Comparison of ENCODE assay signal across 10 cellular contexts in genomic region chr17:60169921-60170817, GRCh38. TPM values are rescaled to one million over a fixed set of nuclear protein-coding genes. Genes with fewer than 3 reads are reported as not detected.
DNase-seq lines count a peak whose midpoint lies in the region; ATAC-seq and TF ChIP-seq lines count a peak whose summit lies in the region.
"Had no signal": no experiment of that assay in that cellular context is flagged by ENCODE, and none has a peak within 500 bp of the region (broad histone marks: within the 10 kb centered on the region; RNA-seq: fewer than 3 reads in every experiment).

No MANE protein-coding gene starts in this region.

- 87% methylated on average over 9 of the region's 10 CpGs for WGBS in mammary epithelial cell (ENCODE audit: low coverage, missing lambda C conversion rate)

- intact Hi-C loops in CD4-positive, alpha-beta T cell (cut with DNase I, micrococcal nuclease), result no loop called here
- intact Hi-C loops in mammary epithelial cell (cut with micrococcal nuclease), result no loop called here

- POLR2A ChIA-PET in CD4-positive, alpha-beta T cell (lab: Charles Lee), result no interaction called here
- POLR2A ChIA-PET in RWPE1 (lab: Yijun Ruan, JAX; ENCODE audit: low non-redundant PET), result no interaction called here

- no peak overlapping the region for H3K27ac ChIP-seq in CD4-positive, alpha-beta T cell (ENCODE audit: low read depth, low read length)
- H3K27ac ChIP-seq in MM.1S (ENCODE audit: low read length), result no peak overlapping the region
- no peak overlapping the region for H3K27ac ChIP-seq in mammary epithelial cell (ENCODE audit: insufficient read depth, low read depth, low read length)
- no peak overlapping the region for H3K27ac ChIP-seq in RWPE1
- H3K27ac ChIP-seq in coronary artery, result peak overlapping the region in 1 of 2 donors; percentile 35

- in situ Hi-C loops in mammary epithelial cell (cut with MboI; ENCODE audit: low sequenced_read_pairs in 2 of 2), result no loop called here

- dilution Hi-C loops in mammary epithelial cell (cut with HindIII; ENCODE audit: low sequenced_read_pairs), result no loop called here

- H4K20me1 ChIP-seq in MM.1S (ENCODE audit: insufficient read depth, low read length) (no peaks in the 10 kb centered on the region), mammary epithelial cell (ENCODE audit: insufficient read depth, low read length) (no peaks in the 10 kb centered on the region)

- peaks cover 5% of the 10 kb centered on the region; the same call in 1 of the 2 replicates for H3F3A ChIP-seq in MM.1S (ENCODE audit: insufficient read depth, low read length)

- BruUV-seq in mammary epithelial cell (replicated peaks; lab: Mats Ljungman, UMichigan), result no TSS peak

- no peak for TF ChIP-seq CTCF in CD4-positive, alpha-beta T cell (IDR thresholded peaks at IDR 0.05)
- TF ChIP-seq CTCF in MM.1S (IDR thresholded peaks at IDR 0.05; ENCODE audit: low read length) (no peak), mammary epithelial cell (conservative IDR thresholded peaks at IDR 0.05 in 1 of 2, IDR thresholded peaks at IDR 0.05 in 1 of 2; ENCODE audit: extremely low read depth in 1 of 2, insufficient read depth in 1 of 2, low read depth in 1 of 2, low read length in 2 of 2) (no peak), RWPE1 (conservative IDR thresholded peaks at IDR 0.05; ENCODE audit: low read depth) (no peak), coronary artery (IDR thresholded peaks at IDR 0.05) (no peak)

- CTCF ChIA-PET in CD4-positive, alpha-beta T cell (lab: Charles Lee), result no interaction called here
- CTCF ChIA-PET in mammary epithelial cell (lab: Charles Lee; ENCODE audit: low non-redundant PET) (no interaction called here), RWPE1 (lab: Yijun Ruan, JAX) (interaction anchor here (0.6 kb wide), 1 partner anchor 16 kb away, joined by 3 read pairs; no protein-coding TSS in a partner anchor)

- H3K4me3 Mint-ChIP-seq in CD4-positive, alpha-beta T cell, result no peak overlapping the region

- no peaks in the 10 kb centered on the region for H3K27me3 Mint-ChIP-seq in CD4-positive, alpha-beta T cell

- H3K9me2 ChIP-seq in MM.1S (replicated peaks; ENCODE audit: insufficient read depth, low read length), result no peaks in the 10 kb centered on the region

- no peaks in the 10 kb centered on the region for H3K27me3 ChIP-seq in CD4-positive, alpha-beta T cell (ENCODE audit: control insufficient read depth, insufficient read depth, low read length)
- H3K27me3 ChIP-seq in MM.1S (replicated peaks; ENCODE audit: insufficient read depth, low read length), result no peaks in the 10 kb centered on the region
- no peaks in the 10 kb centered on the region for H3K27me3 ChIP-seq in mammary epithelial cell (ENCODE audit: insufficient read depth, low read length)

- no peaks in the 10 kb centered on the region for H3K9me3 Mint-ChIP-seq in CD4-positive, alpha-beta T cell

- H3K4me3 ChIP-seq in MM.1S (ENCODE audit: low read length) (no peak overlapping the region), mammary epithelial cell (replicated peaks in 1 of 3; ENCODE audit: insufficient read depth in 1 of 3, low read depth in 2 of 3, low read length in 3 of 3) (no peak overlapping the region), coronary artery (no peak overlapping the region)

- peaks cover 13% of the 10 kb centered on the region for H3K4me1 Mint-ChIP-seq in CD4-positive, alpha-beta T cell (ENCODE audit: low read depth)

- H3K9ac ChIP-seq in MM.1S (ENCODE audit: low read length) (no peak overlapping the region), mammary epithelial cell (ENCODE audit: insufficient read depth, low read length) (no peak overlapping the region)

- H3K36me3 ChIP-seq in MM.1S (replicated peaks; ENCODE audit: insufficient read depth, low read length) (no peaks in the 10 kb centered on the region), mammary epithelial cell (ENCODE audit: insufficient read depth, low read length) (no peaks in the 10 kb centered on the region)

- no peaks in the 10 kb centered on the region for H3K36me3 Mint-ChIP-seq in CD4-positive, alpha-beta T cell (ENCODE audit: low read depth)

- H3K4me2 ChIP-seq in MM.1S (ENCODE audit: low read depth, low read length) (no peak overlapping the region), mammary epithelial cell (ENCODE audit: insufficient read depth, low read depth, low read length) (no peak overlapping the region)

- ATAC-seq in CD4-positive, alpha-beta T cell (ENCODE audit: poor library complexity), result peak; percentile 67
- no peak for ATAC-seq in HG03175 (IDR thresholded peaks at IDR 0.05; ENCODE audit: unreplicated experiment)

- H3K9me3 ChIP-seq in CD4-positive, alpha-beta T cell (ENCODE audit: control insufficient read depth, low read length), result no peaks in the 10 kb centered on the region
- H3K9me3 ChIP-seq in MM.1S (replicated peaks; ENCODE audit: insufficient read depth, low read length), result no peaks in the 10 kb centered on the region
- no peaks in the 10 kb centered on the region for H3K9me3 ChIP-seq in mammary epithelial cell (replicated peaks; ENCODE audit: insufficient read depth, low read length)

- H2AFZ ChIP-seq in MM.1S (ENCODE audit: low read length) (0 out of 2 replicates have a peak overlapping the region, but pooled peaks have one; percentile 26), mammary epithelial cell (ENCODE audit: low read depth, low read length) (no peak overlapping the region)

- peak overlapping the region; percentile 1 for H3K27ac Mint-ChIP-seq in CD4-positive, alpha-beta T cell

- H3K4me1 ChIP-seq in MM.1S (ENCODE audit: low read length) (peaks cover 13% of the 10 kb centered on the region), mammary epithelial cell (ENCODE audit: insufficient read depth, low read length) (no peaks in the 10 kb centered on the region)

- peak in 1 of 10 experiments; percentile 12 for DNase-seq in CD4-positive, alpha-beta T cell
- DNase-seq in MM.1S, result no peak
- DNase-seq in mammary epithelial cell, result peak; percentile 9
- peak; percentile 65 for DNase-seq in myocyte (ENCODE audit: low read depth)
- no peak for DNase-seq in RWPE1 (ENCODE audit: low spot score)
- no peak for DNase-seq in NCI-H2227 (lab: John Stamatoyannopoulos, UW; ENCODE audit: unreplicated experiment)
- no peak for DNase-seq in coronary artery (ENCODE audit: low spot score)
- DNase-seq: NCI-H1436 had no signal

- H3K79me2 ChIP-seq in MM.1S (ENCODE audit: low read length), result no peaks in the 10 kb centered on the region
- H3K79me2 ChIP-seq in mammary epithelial cell (ENCODE audit: insufficient read depth, low read length), result no peaks in the 10 kb centered on the region

RNA-seq across cellular contexts. Expression of gene CA4, which starts 20.4 kb away (rescaled TPM):
- not detected for total RNA-seq in CD4-positive, alpha-beta T cell
- total RNA-seq in mammary epithelial cell, result not detected
- not detected for polyA plus RNA-seq in mammary epithelial cell
- polyA minus RNA-seq in mammary epithelial cell, result not detected
- not detected in 2 replicates for total RNA-seq in myocyte
- polyA plus RNA-seq in myocyte (2012), result not detected
- total RNA-seq: astrocyte had no signal

Comparison
In these comparisons a context has a peak if more than half of its experiments do, and no peak if none do; other contexts are left out.
1. DNase-seq: peak in mammary epithelial cell (single experiment) and myocyte (single experiment); none in MM.1S (single experiment), RWPE1 (single experiment), NCI-H2227 (single experiment) and coronary artery (single experiment).